Comparison of ENCODE assay signal across 24 cellular contexts in the genomic region with DNA sequence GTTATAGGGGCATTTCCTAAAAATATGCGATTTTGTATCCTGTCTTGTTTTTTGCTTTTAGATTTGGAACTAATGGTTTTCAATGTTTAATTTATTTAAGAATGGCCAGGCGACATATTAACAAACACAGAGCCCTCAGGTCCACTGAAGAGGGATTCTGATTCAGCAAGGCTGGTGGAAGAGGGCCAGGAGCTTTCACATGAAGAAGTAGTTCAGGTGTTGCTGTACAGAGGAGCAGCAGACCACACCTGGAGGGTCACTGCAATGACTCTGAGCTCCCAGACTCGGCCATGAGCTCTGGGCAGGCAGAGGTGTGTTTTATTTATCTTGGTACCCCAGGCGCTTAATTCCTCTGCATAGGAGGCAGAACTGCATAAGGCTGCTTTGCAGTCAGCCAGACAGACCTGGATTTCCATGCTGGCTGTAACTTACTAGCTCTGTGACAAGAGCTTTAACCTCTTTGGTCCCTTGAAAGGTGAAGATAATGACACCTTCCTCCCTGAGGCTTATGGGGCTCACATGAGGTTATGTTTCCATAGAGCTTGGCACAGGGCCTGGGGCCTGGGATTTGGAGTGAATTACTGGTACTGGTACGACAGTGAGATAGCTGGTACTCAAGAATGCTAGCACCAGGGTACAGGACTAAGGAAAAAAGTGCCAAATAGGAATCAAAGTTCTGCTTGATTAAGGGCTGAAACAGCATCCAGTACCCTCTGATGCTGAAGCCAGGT.
"Had no signal": no experiment of that assay in that cellular context is flagged by ENCODE, and none has a peak within 500 bp of the region (broad histone marks: within the 10 kb centered on the region; RNA-seq: fewer than 3 reads in every experiment).

No MANE protein-coding gene starts in this region.

- H3K27me3 ChIP-seq: adrenal gland, breast epithelium, gastroesophageal sphincter, spleen had no signal

- H3K27me3 Mint-ChIP-seq: activated B cell treated with CpG ODN at 0.5 μM for 24 hours; activated CD4-positive, alpha-beta T cell treated with anti-CD3 and anti-CD28 coated beads for 36 hours; activated naive CD8-positive, alpha-beta T cell had no signal

- H3K4me3 Mint-ChIP-seq: activated B cell treated with CpG ODN at 0.5 μM for 24 hours; activated CD4-positive, alpha-beta T cell treated with anti-CD3 and anti-CD28 coated beads for 36 hours; activated naive CD8-positive, alpha-beta T cell; activated T-cell treated with anti-CD3 and anti-CD28 coated beads, Interleukin-2, amount 50 U/mL, for 4 hours; natural killer cell; T-helper 1 cell treated with Interleukin-12 subunit alpha and Interleukin-12 subunit beta and Interleukin-4 antibody, amounts not matched to agents 30 μg/mL and 1 μg/mL, for 36 hours had no signal

- H3K4me3 ChIP-seq: adrenal gland, breast epithelium, gastroesophageal sphincter, spleen had no signal

- DNase-seq: activated B cell treated with CpG ODN at 0.5 μM for 24 hours; activated CD4-positive, alpha-beta T cell treated with anti-CD3 and anti-CD28 coated beads for 36 hours; activated CD4-positive, alpha-beta T cell treated with anti-CD3 and anti-CD28 coated beads, Interleukin-2, amount 50 U/mL, for 48 hours; activated CD8-positive, alpha-beta memory T cell treated with anti-CD3 and anti-CD28 coated beads, Interleukin-2, amount 50 U/mL, for 48 hours; activated naive CD4-positive, alpha-beta T cell; activated T-cell treated with anti-CD3 and anti-CD28 coated beads, Interleukin-2, amount 50 U/mL, for 4 hours; adrenal gland; cerebellar nuclear complex; head of caudate nucleus; mammary epithelial cell; midbrain; natural killer cell; retina; spleen; stimulated activated CD4-positive, alpha-beta T cell treated with anti-CD3 and anti-CD28 coated beads, Interleukin-4, amount 100 ng/mL, for 1 hour; stimulated activated naive CD4-positive, alpha-beta T cell had no signal

- H3K36me3 ChIP-seq: adrenal gland, breast epithelium, gastroesophageal sphincter, spleen had no signal

- H3K9me3 ChIP-seq: adrenal gland, breast epithelium, gastroesophageal sphincter had no signal

- H3K4me1 ChIP-seq: adrenal gland, breast epithelium, gastroesophageal sphincter, spleen had no signal

- ATAC-seq: activated CD4-positive, alpha-beta T cell treated with anti-CD3 and anti-CD28 coated beads for 36 hours; activated T-cell treated with anti-CD3 and anti-CD28 coated beads, Interleukin-2, amount 50 U/mL, for 4 hours; gastroesophageal sphincter; left lobe of liver; natural killer cell had no signal

- H3K27ac Mint-ChIP-seq: activated B cell treated with CpG ODN at 0.5 μM for 24 hours; activated CD4-positive, alpha-beta T cell treated with anti-CD3 and anti-CD28 coated beads for 36 hours; activated naive CD8-positive, alpha-beta T cell; activated T-helper 2 cell treated with anti-CD3 and anti-CD28 coated beads, Interferon-gamma antibody, Interleukin-2, Interleukin-4, amounts not matched to agents 10 μg/mL and 5 μg/mL and 100 μg/mL, durations not matched to agents 14 hours and 24 hours and 36 hours; natural killer cell; progenitor cell of endocrine pancreas; T-helper 1 cell treated with Interleukin-12 subunit alpha and Interleukin-12 subunit beta and Interleukin-4 antibody, amounts not matched to agents 30 μg/mL and 1 μg/mL, for 36 hours had no signal

- H3K36me3 Mint-ChIP-seq: activated naive CD8-positive, alpha-beta T cell; natural killer cell had no signal

- H3K27ac ChIP-seq: adrenal gland, breast epithelium, epithelial cell of prostate, gastroesophageal sphincter, spleen had no signal

- H3K4me1 Mint-ChIP-seq: activated B cell treated with CpG ODN at 0.5 μM for 24 hours; activated CD4-positive, alpha-beta T cell treated with anti-CD3 and anti-CD28 coated beads for 36 hours; natural killer cell had no signal
